ENCODE assay signal across 24 cellular contexts in the genomic region with DNA sequence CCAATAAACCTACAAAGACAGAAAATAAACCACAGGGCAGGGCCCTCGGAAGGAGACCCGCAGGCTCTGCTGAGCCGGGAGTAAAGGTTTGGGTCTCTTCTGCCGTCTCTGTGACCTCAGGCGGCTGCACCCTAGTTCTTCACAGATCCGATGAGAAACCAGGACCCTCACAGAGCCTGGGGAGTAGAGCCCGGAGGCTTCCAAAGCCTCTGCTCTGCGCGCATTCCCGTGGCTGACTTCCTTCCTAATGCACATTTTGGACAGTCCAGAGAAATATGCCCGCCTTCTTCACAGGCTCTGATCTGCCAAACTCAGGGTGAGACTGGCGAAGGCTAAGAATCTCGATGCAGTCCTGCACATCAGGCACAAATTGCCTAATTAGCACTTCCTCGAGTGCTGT.
"Had no signal": no experiment of that assay in that cellular context is flagged by ENCODE, and none has a peak within 500 bp of the region (broad histone marks: within the 10 kb centered on the region; RNA-seq: fewer than 3 reads in every experiment).

No MANE protein-coding gene starts in this region.

- H3K27ac ChIP-seq: heart left ventricle, left ventricle myocardium inferior, ovary, right atrium auricular region, right lobe of liver, tibial nerve had no signal

- H3K9me3 ChIP-seq: heart left ventricle, left ventricle myocardium inferior, mucosa of descending colon, ovary, right atrium auricular region, right lobe of liver had no signal

- ATAC-seq: mucosa of descending colon; naive thymus-derived CD4-positive, alpha-beta T cell; natural killer cell treated with Interleukin-12 subunit alpha and Interleukin-12 subunit beta and Interleukin-15 and Interleukin-18, amount 100 ng/mL, for 72 hours; right lobe of liver; stimulated activated memory B cell treated with anti-CD40 and anti-IgM and Interleukin-4, amounts not matched to agents 10 μg/mL and 1 μg/mL and 100 μg/mL, for 72 hours; stimulated activated naive CD8-positive, alpha-beta T cell treated with anti-CD3 and anti-CD28 coated beads, Interleukin-15, amount 100 ng/mL, for 72 hours had no signal

- DNase-seq: glutamatergic neuron; heart left ventricle; hypothalamus; immature natural killer cell; left ventricle myocardium inferior; mesendoderm; midbrain; mucosa of descending colon; naive thymus-derived CD4-positive, alpha-beta T cell; nucleus accumbens; ovary; stimulated activated CD4-positive, alpha-beta T cell treated with anti-CD3 and anti-CD28 coated beads, Interleukin-1b, Interleukin-23, amount 100 ng/mL, for 48 hours; stimulated activated CD4-positive, alpha-beta T cell treated with anti-CD3 and anti-CD28 coated beads, Interleukin-2, amount 100 ng/mL, for 48 hours; stimulated activated CD4-positive, alpha-beta T cell treated with anti-CD3 and anti-CD28 coated beads, Interleukin-4, amount 100 ng/mL, for 4 hours; stimulated activated CD8-positive, alpha-beta memory T cell treated with anti-CD3 and anti-CD28 coated beads, Interleukin-4, amount 100 ng/mL, for 48 hours; stimulated activated naive CD4-positive, alpha-beta T cell treated with Interleukin-2 at 50 U/mL for 16 hours; stimulated activated naive CD8-positive, alpha-beta T cell treated with anti-CD3 and anti-CD28 coated beads, Interleukin-15, amount 100 ng/mL, for 72 hours; substantia nigra had no signal

- H3K36me3 ChIP-seq: heart left ventricle, left ventricle myocardium inferior, ovary, right atrium auricular region, right lobe of liver had no signal

- H3K4me1 ChIP-seq: heart left ventricle, left ventricle myocardium inferior, right atrium auricular region, right lobe of liver, tibial nerve had no signal

- H3K27me3 ChIP-seq: ovary, right atrium auricular region, right lobe of liver, tibial nerve had no signal

- H3K4me3 ChIP-seq: heart left ventricle, left ventricle myocardium inferior, lung, mucosa of descending colon, ovary, right atrium auricular region, right lobe of liver, tibial nerve had no signal
